10 cellular contexts compared by ENCODE assay signal in the genomic region with DNA sequence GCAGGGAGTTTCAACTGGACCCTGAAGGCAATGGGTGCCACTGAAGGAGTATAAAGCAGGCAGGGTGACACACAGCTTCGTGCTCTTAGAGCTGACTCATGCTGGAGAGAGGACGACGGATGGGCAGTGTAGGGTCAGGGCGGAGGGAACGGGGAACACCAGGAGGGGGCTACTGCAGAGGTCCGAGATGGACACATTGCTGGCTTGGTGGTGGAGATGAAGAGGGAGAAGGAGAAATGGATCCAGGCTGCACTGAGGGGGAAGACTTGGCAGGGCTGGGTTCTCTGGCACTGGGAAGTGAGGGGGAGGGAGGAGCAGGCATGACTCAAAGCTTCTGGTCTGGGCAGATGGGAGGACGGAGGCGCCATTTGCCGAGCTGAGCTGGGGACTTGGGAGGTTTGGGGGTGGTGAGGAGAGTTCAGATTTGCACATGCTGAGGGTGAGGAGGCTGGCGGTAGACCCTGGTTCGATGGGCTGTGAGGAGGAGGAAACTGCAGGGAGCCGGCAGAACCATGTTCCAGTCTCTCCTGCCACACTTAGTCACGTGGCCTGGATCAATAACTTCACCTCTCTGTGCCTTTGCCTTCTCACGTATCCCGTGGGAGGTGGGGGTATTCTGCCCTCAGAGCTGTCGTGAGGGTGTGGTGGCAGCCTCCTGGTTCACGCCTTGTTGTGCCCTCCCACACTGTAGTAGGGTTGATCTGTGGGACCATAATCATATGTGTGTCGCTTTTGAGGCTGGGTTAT. TPM values are rescaled to one million over a fixed set of nuclear protein-coding genes. Genes with fewer than 3 reads are reported as not detected.
A peak's percentile ranks its signal among the peaks of the same experiment; 100 is the strongest.
DNase-seq lines count a peak whose midpoint lies in the region; ATAC-seq and TF ChIP-seq lines count a peak whose summit lies in the region.
"Had no signal": no experiment of that assay in that cellular context is flagged by ENCODE, and none has a peak within 500 bp of the region (broad histone marks: within the 10 kb centered on the region; RNA-seq: fewer than 3 reads in every experiment).

No MANE protein-coding gene starts in this region.

- DNase-seq in DMS53 (lab: John Stamatoyannopoulos, UW): peak; percentile 10
- DNase-seq in DMS53 treated with DMSO at 0.1 percent for 48 hours (lab: John Stamatoyannopoulos, UW; ENCODE audit: unreplicated experiment): no peak
- DNase-seq in amniotic stem cell (lab: John Stamatoyannopoulos, UW): peak; percentile 8
- peak; percentile 55 to 78 (median 69) for DNase-seq in right cardiac atrium
- DNase-seq in suprapubic skin (ENCODE audit: low spot score in 2 of 2): no peak
- DNase-seq in activated CD4-positive, alpha-beta T cell treated with anti-CD3 and anti-CD28 coated beads for 4 hours: no peak
- DNase-seq: effector CD8-positive, alpha-beta T cell had no signal

- no peak for TF ChIP-seq POLR2A in suprapubic skin (IDR thresholded peaks at IDR 0.05)

- H3K4me1 ChIP-seq in right cardiac atrium (ENCODE audit: control insufficient read depth, insufficient read depth, low read length) (peaks cover 5% of the 10 kb centered on the region), suprapubic skin (peaks cover 21% of the 10 kb centered on the region)

- TF ChIP-seq CTCF in suprapubic skin (IDR thresholded peaks at IDR 0.05): no peak

- no peaks in the 10 kb centered on the region for H3K9me3 ChIP-seq in right cardiac atrium (ENCODE audit: control insufficient read depth, low read length)
- no peaks in the 10 kb centered on the region for H3K9me3 ChIP-seq in suprapubic skin

- no peaks in the 10 kb centered on the region for H3K27me3 ChIP-seq in right cardiac atrium (ENCODE audit: control insufficient read depth, insufficient read depth)
- no peaks in the 10 kb centered on the region for H3K27me3 ChIP-seq in suprapubic skin

- no peaks in the 10 kb centered on the region for H3K36me3 ChIP-seq in suprapubic skin

- no peak for ATAC-seq in right cardiac atrium
- no peak for ATAC-seq in HG03457 (IDR thresholded peaks at IDR 0.05; ENCODE audit: unreplicated experiment)
- ATAC-seq in HG03442 (IDR thresholded peaks at IDR 0.05; ENCODE audit: unreplicated experiment): no peak

- no peak overlapping the region for H3K27ac ChIP-seq in right cardiac atrium (ENCODE audit: low read length)
- no peak overlapping the region for H3K27ac ChIP-seq in suprapubic skin

- no peak overlapping the region for H3K4me3 ChIP-seq in right cardiac atrium (ENCODE audit: low read length)
- H3K4me3 ChIP-seq in suprapubic skin: peak overlapping the region; percentile 12

- no peak for TF ChIP-seq EP300 in suprapubic skin (IDR thresholded peaks at IDR 0.05)

- intact Hi-C loops in right cardiac atrium (cut with DNase I): no loop called here

- 63% methylated on average over 18 of the region's 18 CpGs for WGBS in right cardiac atrium
- WGBS in suprapubic skin: 58% methylated on average over 18 of the region's 18 CpGs

RNA-seq across cellular contexts. Expression of gene KCTD6, which starts 4.6 kb away (rescaled TPM):
- total RNA-seq in right cardiac atrium (10 to 100 TPM in 1 of 4 donors, 1 to 10 TPM in 3; 8.0 to 10.3 (median 8.3) TPM), suprapubic skin (10 to 100 TPM in 2 of 4 donors, 1 to 10 TPM in 2; 8.0 to 19.2 (median 12.7) TPM)
- polyA plus RNA-seq in right cardiac atrium: 9.7 TPM

RNA-seq across cellular contexts. Expression of gene ACOX2, which starts 49.7 kb away (rescaled TPM):
- total RNA-seq in right cardiac atrium (10 to 100 TPM; 23.4 to 42.2 (median 40.6) TPM), suprapubic skin (10 to 100 TPM in 1 of 4 donors, 1 to 10 TPM in 3; 5.7 to 12.2 (median 8.5) TPM)
- polyA plus RNA-seq in right cardiac atrium: 33.9 TPM
- total RNA-seq: activated CD8-positive, alpha-beta memory T cell treated with anti-CD3 and anti-CD28 coated beads for 36 hours had no signal

RNA-seq across cellular contexts. Expression of gene PDHB, which starts 53.7 kb away (rescaled TPM):
- total RNA-seq in right cardiac atrium: 100 to 1,000 TPM; 115 to 148 (median 134) TPM
- 242 TPM for polyA plus RNA-seq in right cardiac atrium
- total RNA-seq in suprapubic skin: 10 to 100 TPM; 49.9 to 89.8 (median 78.0) TPM

Comparison
In these comparisons a context has a peak if more than half of its experiments do, and no peak if none do; other contexts are left out.
1. DNase-seq: peak in DMS53 (single experiment), amniotic stem cell (single experiment) and right cardiac atrium (3 of 3); none in DMS53 treated with DMSO at 0.1 percent for 48 hours (single experiment), suprapubic skin (0 of 2) and activated CD4-positive, alpha-beta T cell treated with anti-CD3 and anti-CD28 coated beads for 4 hours (0 of 2).